In the genomic region with DNA sequence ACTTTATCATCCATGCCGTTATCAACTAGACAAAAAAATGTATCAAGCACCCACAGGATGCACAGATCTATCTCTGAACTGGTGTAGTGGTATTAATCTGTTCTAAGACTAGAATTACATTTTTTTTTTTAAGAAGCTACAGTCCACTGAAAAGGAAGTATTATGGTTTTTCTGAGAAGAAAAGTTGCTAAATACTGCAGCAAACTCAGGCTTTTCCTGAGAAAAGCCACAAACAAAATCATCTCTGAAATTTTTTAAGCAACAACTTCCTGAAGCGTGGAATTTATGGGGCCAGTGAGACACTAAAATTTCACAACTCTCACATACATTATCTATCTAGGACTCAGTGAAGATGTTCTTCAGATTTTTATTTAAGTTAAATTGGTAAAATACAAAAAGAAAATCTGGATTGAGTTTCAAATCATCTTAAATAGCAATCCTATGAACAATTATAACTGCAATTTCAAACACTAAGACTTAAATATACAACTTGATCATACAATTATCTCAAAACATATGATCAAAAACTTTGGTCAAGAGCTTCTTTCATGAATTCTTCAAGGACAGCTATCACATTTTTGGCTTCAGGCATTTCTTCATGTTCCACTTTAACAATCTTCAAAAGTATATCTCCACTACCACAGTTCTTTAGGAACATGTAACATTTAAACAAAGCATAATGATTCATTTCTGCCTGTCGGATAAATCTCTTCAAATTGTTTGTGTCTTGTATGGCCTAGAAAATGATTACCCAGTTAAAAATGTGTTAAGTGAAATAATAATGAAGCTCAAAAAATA, we compare ENCODE assay signal across 16 cellular contexts. TPM values are rescaled to one million over a fixed set of nuclear protein-coding genes. Genes with fewer than 3 reads are reported as not detected.
DNase-seq lines count a peak whose midpoint lies in the region; ATAC-seq lines count a peak whose summit lies in the region.
"Had no signal": no experiment of that assay in that cellular context is flagged by ENCODE, and none has a peak within 500 bp of the region (broad histone marks: within the 10 kb centered on the region; RNA-seq: fewer than 3 reads in every experiment).

No MANE protein-coding gene starts in this region.

- no peaks in the 10 kb centered on the region for H3K9me3 Mint-ChIP-seq in activated CD4-positive, alpha-beta T cell treated with anti-CD3 and anti-CD28 coated beads, Interleukin-2, amount 10 ng/mL, durations not matched to agents 24 days and 14 days
- H3K9me3 Mint-ChIP-seq in activated naive CD8-positive, alpha-beta T cell (ENCODE audit: low read depth): no peaks in the 10 kb centered on the region
- H3K9me3 Mint-ChIP-seq in stimulated activated effector memory CD8-positive, alpha-beta T cell treated with anti-CD3 and anti-CD28 coated beads, Interleukin-12 subunit alpha, Interleukin-12 subunit beta, amount 100 ng/mL, for 72 hours: no peaks in the 10 kb centered on the region
- H3K9me3 Mint-ChIP-seq: endodermal cell had no signal

- peak overlapping the region; percentile 47 for H3K4me3 Mint-ChIP-seq in activated CD4-positive, alpha-beta T cell treated with anti-CD3 and anti-CD28 coated beads, Interleukin-2, amount 10 ng/mL, durations not matched to agents 24 days and 14 days
- peak overlapping the region; percentile 40 for H3K4me3 Mint-ChIP-seq in activated naive CD8-positive, alpha-beta T cell
- peak overlapping the region; percentile 58 for H3K4me3 Mint-ChIP-seq in stimulated activated effector memory CD8-positive, alpha-beta T cell treated with anti-CD3 and anti-CD28 coated beads, Interleukin-12 subunit alpha, Interleukin-12 subunit beta, amount 100 ng/mL, for 72 hours
- H3K4me3 Mint-ChIP-seq: endodermal cell had no signal

- peak overlapping the region; percentile 71 for H3K27ac Mint-ChIP-seq in activated CD4-positive, alpha-beta T cell treated with anti-CD3 and anti-CD28 coated beads, Interleukin-2, amount 10 ng/mL, durations not matched to agents 24 days and 14 days
- H3K27ac Mint-ChIP-seq in activated naive CD8-positive, alpha-beta T cell: peak overlapping the region; percentile 83
- H3K27ac Mint-ChIP-seq in stimulated activated effector memory CD8-positive, alpha-beta T cell treated with anti-CD3 and anti-CD28 coated beads, Interleukin-12 subunit alpha, Interleukin-12 subunit beta, amount 100 ng/mL, for 72 hours: peak overlapping the region; percentile 78
- H3K27ac Mint-ChIP-seq: endodermal cell had no signal

- intact Hi-C loops in activated CD4-positive, alpha-beta T cell treated with anti-CD3 and anti-CD28 coated beads, Interleukin-2, amount 10 ng/mL, durations not matched to agents 24 days and 14 days (cut with micrococcal nuclease): loop anchor here (2.0 kb wide), 1 partner anchor 19 kb away; a partner anchor contains a TSS

- H3K27me3 Mint-ChIP-seq in activated CD4-positive, alpha-beta T cell treated with anti-CD3 and anti-CD28 coated beads, Interleukin-2, amount 10 ng/mL, durations not matched to agents 24 days and 14 days: no peaks in the 10 kb centered on the region
- no peaks in the 10 kb centered on the region for H3K27me3 Mint-ChIP-seq in activated naive CD8-positive, alpha-beta T cell

- DNase-seq in activated CD4-positive, alpha-beta T cell treated with anti-CD3 and anti-CD28 coated beads, Interleukin-2, amount 10 ng/mL, durations not matched to agents 24 days and 14 days: peak; percentile 63
- no peak for DNase-seq in activated CD4-positive, alpha-beta T cell treated with anti-CD3 and anti-CD28 coated beads, Interleukin-2, amount 50 U/mL, for 1 hour
- DNase-seq in NOMO-1 treated with dmso at 0.1 percent for 144 hours (lab: John Stamatoyannopoulos, UW; ENCODE audit: unreplicated experiment) (peak; percentile 40), retina (no peak)
- DNase-seq in stimulated activated effector memory CD8-positive, alpha-beta T cell treated with anti-CD3 and anti-CD28 coated beads, Interleukin-12 subunit alpha, Interleukin-12 subunit beta, amount 100 ng/mL, for 72 hours (ENCODE audit: low spot score in 2 of 2): no peak
- DNase-seq in activated effector memory CD4-positive, alpha-beta T cell treated with anti-CD3 and anti-CD28 coated beads, Interleukin-2, amount 50 U/mL, for 16 hours: no peak
- DNase-seq: activated CD4-positive, CD25-positive, alpha-beta regulatory T cell treated with anti-CD3 and anti-CD28 coated beads, Interleukin-2, amount 50 U/mL, for 72 hours; DMS53; endodermal cell; foreskin fibroblast; NCI-H1105; NCI-H345; nucleus accumbens; SW 1271 had no signal

- peaks cover 40% of the 10 kb centered on the region for H3K4me1 Mint-ChIP-seq in activated CD4-positive, alpha-beta T cell treated with anti-CD3 and anti-CD28 coated beads, Interleukin-2, amount 10 ng/mL, durations not matched to agents 24 days and 14 days
- peaks cover 21% of the 10 kb centered on the region for H3K4me1 Mint-ChIP-seq in activated naive CD8-positive, alpha-beta T cell (ENCODE audit: low read depth)
- peaks cover 25% of the 10 kb centered on the region for H3K4me1 Mint-ChIP-seq in stimulated activated effector memory CD8-positive, alpha-beta T cell treated with anti-CD3 and anti-CD28 coated beads, Interleukin-12 subunit alpha, Interleukin-12 subunit beta, amount 100 ng/mL, for 72 hours
- H3K4me1 Mint-ChIP-seq: endodermal cell had no signal

- ATAC-seq in stimulated activated effector memory CD8-positive, alpha-beta T cell treated with anti-CD3 and anti-CD28 coated beads, Interleukin-12 subunit alpha, Interleukin-12 subunit beta, amount 100 ng/mL, for 72 hours: peak; percentile 84
- no peak for ATAC-seq in HG02759 (IDR thresholded peaks at IDR 0.05; ENCODE audit: unreplicated experiment)

- peaks cover 26% of the 10 kb centered on the region for H3K36me3 Mint-ChIP-seq in activated CD4-positive, alpha-beta T cell treated with anti-CD3 and anti-CD28 coated beads, Interleukin-2, amount 10 ng/mL, durations not matched to agents 24 days and 14 days (ENCODE audit: low read depth)
- H3K36me3 Mint-ChIP-seq in activated naive CD8-positive, alpha-beta T cell: peaks cover 9% of the 10 kb centered on the region
- H3K36me3 Mint-ChIP-seq in stimulated activated effector memory CD8-positive, alpha-beta T cell treated with anti-CD3 and anti-CD28 coated beads, Interleukin-12 subunit alpha, Interleukin-12 subunit beta, amount 100 ng/mL, for 72 hours: peaks cover 16% of the 10 kb centered on the region

RNA-seq across cellular contexts. Expression of a gene that starts 10.5 kb away (rescaled TPM):
- total RNA-seq in activated CD4-positive, alpha-beta T cell treated with anti-CD3 and anti-CD28 coated beads, Interleukin-2, amount 10 ng/mL, durations not matched to agents 24 days and 14 days: 32.2 and 33.5 TPM in 2 replicates

RNA-seq across cellular contexts. Expression of a gene that starts 18.5 kb away (rescaled TPM):
- total RNA-seq in activated CD4-positive, alpha-beta T cell treated with anti-CD3 and anti-CD28 coated beads, Interleukin-2, amount 10 ng/mL, durations not matched to agents 24 days and 14 days: 269 and 272 TPM in 2 replicates

Comparison
In these comparisons a context has a peak if more than half of its experiments do, and no peak if none do; other contexts are left out.
1. DNase-seq: peak in activated CD4-positive, alpha-beta T cell treated with anti-CD3 and anti-CD28 coated beads, Interleukin-2, amount 10 ng/mL, durations not matched to agents 24 days and 14 days (single experiment) and NOMO-1 treated with dmso at 0.1 percent for 144 hours (single experiment); none in activated CD4-positive, alpha-beta T cell treated with anti-CD3 and anti-CD28 coated beads, Interleukin-2, amount 50 U/mL, for 1 hour (single experiment), stimulated activated effector memory CD8-positive, alpha-beta T cell treated with anti-CD3 and anti-CD28 coated beads, Interleukin-12 subunit alpha, Interleukin-12 subunit beta, amount 100 ng/mL, for 72 hours (0 of 2), activated effector memory CD4-positive, alpha-beta T cell treated with anti-CD3 and anti-CD28 coated beads, Interleukin-2, amount 50 U/mL, for 16 hours (single experiment) and retina (single experiment).
2. Peak in every context shown above with its lines, with median percentiles within 50 percentile points of each other: H3K27ac Mint-ChIP-seq and H3K4me3 Mint-ChIP-seq.